1 cellular context compared by ENCODE assay signal in the genomic region with DNA sequence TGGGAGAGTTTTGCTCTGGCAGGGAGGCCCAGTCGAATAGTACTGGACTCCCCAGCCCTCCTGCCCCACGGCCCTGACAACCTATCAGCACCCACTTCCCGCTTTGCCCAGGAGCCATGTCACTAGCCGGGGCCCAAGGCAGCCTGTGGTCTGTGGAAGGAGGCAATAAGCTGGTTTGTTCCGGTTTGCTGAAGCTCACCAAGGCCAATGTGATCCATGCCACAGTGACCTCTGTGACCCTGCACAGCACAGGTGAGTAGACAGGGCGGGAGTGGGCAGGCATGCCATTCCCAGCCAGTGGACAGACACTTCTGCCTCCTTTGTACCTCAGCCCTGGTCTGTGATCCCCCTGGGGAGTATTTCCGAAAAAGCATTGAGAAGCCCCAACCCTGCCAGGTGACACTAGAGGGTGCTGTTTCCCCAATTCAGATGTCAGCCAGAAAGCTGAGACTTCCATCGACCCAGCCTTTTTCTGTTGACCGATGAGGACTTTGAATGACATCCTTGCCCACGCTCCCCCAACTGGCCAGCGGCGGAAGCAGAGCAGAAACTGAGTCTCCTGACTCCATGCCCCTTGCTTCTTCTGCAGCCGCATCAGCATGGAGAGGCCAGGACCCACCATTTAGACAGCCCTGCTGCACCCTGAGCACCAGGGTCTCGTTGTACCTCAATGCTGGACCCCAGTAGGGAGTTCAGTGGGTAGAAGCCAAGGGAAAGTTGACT.
A peak's percentile ranks its signal among the peaks of the same experiment; 100 is the strongest.
TF ChIP-seq lines count a peak whose summit lies in the region.

No MANE protein-coding gene starts in this region.

TF ChIP-seq in HepG2, 621 proteins besides CTCF, POLR2A, EP300 and RAD21 (continued from another document and continues in another):
- TF ChIP-seq, protein P1, sequence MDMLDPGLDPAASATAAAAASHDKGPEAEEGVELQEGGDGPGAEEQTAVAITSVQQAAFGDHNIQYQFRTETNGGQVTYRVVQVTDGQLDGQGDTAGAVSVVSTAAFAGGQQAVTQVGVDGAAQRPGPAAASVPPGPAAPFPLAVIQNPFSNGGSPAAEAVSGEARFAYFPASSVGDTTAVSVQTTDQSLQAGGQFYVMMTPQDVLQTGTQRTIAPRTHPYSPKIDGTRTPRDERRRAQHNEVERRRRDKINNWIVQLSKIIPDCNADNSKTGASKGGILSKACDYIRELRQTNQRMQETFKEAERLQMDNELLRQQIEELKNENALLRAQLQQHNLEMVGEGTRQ (IDR thresholded peaks at IDR 0.05; ENCODE audit: low read depth, low read length) = 0 out of 2 replicates have a peak, but pooled peaks have one; percentile 4
- TF ChIP-seq, protein P1 (CRISPR knock-in tag; IDR thresholded peaks at IDR 0.05; ENCODE audit: borderline replicate concordance) = no peak
- TF ChIP-seq PHF21A (CRISPR knock-in tag; IDR thresholded peaks at IDR 0.05) (peak; percentile 68; the same call in 1 of the 2 replicates), ZNF383 (CRISPR knock-in tag; IDR thresholded peaks at IDR 0.05; ENCODE audit: borderline replicate concordance) (no peak), SOX5 (CRISPR knock-in tag; IDR thresholded peaks at IDR 0.05; ENCODE audit: borderline replicate concordance) (peak; percentile 30; the same call in 1 of the 2 replicates), ZNF33B (CRISPR knock-in tag; IDR thresholded peaks at IDR 0.05) (peak; percentile 56; the same call in 1 of the 2 replicates), ZNF644 (CRISPR knock-in tag; IDR thresholded peaks at IDR 0.05; ENCODE audit: low read depth) (peak; percentile 55; the same call in 1 of the 2 replicates), ZNF556 (CRISPR knock-in tag; IDR thresholded peaks at IDR 0.05; ENCODE audit: borderline replicate concordance) (peak; percentile 80), RORA (CRISPR knock-in tag; IDR thresholded peaks at IDR 0.05) (no peak), ZFYVE20 (CRISPR knock-in tag; IDR thresholded peaks at IDR 0.05; ENCODE audit: borderline replicate concordance, low read depth) (no peak), REPIN1 (CRISPR knock-in tag; IDR thresholded peaks at IDR 0.05; ENCODE audit: borderline replicate concordance, low read depth) (peak; percentile 79; the same call in 1 of the 2 replicates), ETV5 (CRISPR knock-in tag; IDR thresholded peaks at IDR 0.05; ENCODE audit: borderline replicate concordance) (peak; percentile 29; the same call in 1 of the 2 replicates), TEAD3 (CRISPR knock-in tag; optimal IDR thresholded peaks at IDR 0.05; ENCODE audit: borderline replicate concordance) (peak; percentile 37), ZNF543 (CRISPR knock-in tag; IDR thresholded peaks at IDR 0.05) (no peak), ZBTB7B (CRISPR knock-in tag; IDR thresholded peaks at IDR 0.05) (peak; percentile 54; the same call in 1 of the 2 replicates), ZNF230 (CRISPR knock-in tag; IDR thresholded peaks at IDR 0.05) (peak; percentile 35; the same call in 1 of the 2 replicates), ZNF75D (CRISPR knock-in tag; IDR thresholded peaks at IDR 0.05; ENCODE audit: borderline replicate concordance) (no peak), MTF2 (CRISPR knock-in tag; IDR thresholded peaks at IDR 0.05; ENCODE audit: borderline replicate concordance) (peak; percentile 61; the same call in 1 of the 2 replicates), PAX8 (CRISPR knock-in tag; IDR thresholded peaks at IDR 0.05; ENCODE audit: borderline replicate concordance) (no peak), MEIS2 (CRISPR knock-in tag; IDR thresholded peaks at IDR 0.05) (peak; percentile 84; the same call in 1 of the 2 replicates), SALL1 (CRISPR knock-in tag; IDR thresholded peaks at IDR 0.05) (peak; percentile 73; the same call in 1 of the 2 replicates), FLYWCH1 (CRISPR knock-in tag; IDR thresholded peaks at IDR 0.05) (no peak), ZNF772 (CRISPR knock-in tag; IDR thresholded peaks at IDR 0.05) (no peak), NFATC3 (CRISPR knock-in tag; IDR thresholded peaks at IDR 0.05) (0 out of 2 replicates have a peak, but pooled peaks have one; percentile 51), ZNF331 (CRISPR knock-in tag; IDR thresholded peaks at IDR 0.05) (peak; percentile 58; the same call in 1 of the 2 replicates), THAP11 (CRISPR knock-in tag; IDR thresholded peaks at IDR 0.05) (peak; percentile 39; the same call in 1 of the 2 replicates), CEBPG (CRISPR knock-in tag; IDR thresholded peaks at IDR 0.05) (peak; percentile 46), SPEN (CRISPR knock-in tag; IDR thresholded peaks at IDR 0.05; ENCODE audit: low read depth) (peak; percentile 43; the same call in 1 of the 2 replicates), ZKSCAN8 (CRISPR knock-in tag; IDR thresholded peaks at IDR 0.05; ENCODE audit: borderline replicate concordance) (peak; percentile 15; the same call in 1 of the 2 replicates), ERF (CRISPR knock-in tag; IDR thresholded peaks at IDR 0.05) (0 out of 2 replicates have a peak, but pooled peaks have one; percentile 54), MED13 (CRISPR knock-in tag; IDR thresholded peaks at IDR 0.05) (no peak), NFYC (CRISPR knock-in tag; IDR thresholded peaks at IDR 0.05) (0 out of 2 replicates have a peak, but pooled peaks have one; percentile 24), ZNF274 (CRISPR knock-in tag; IDR thresholded peaks at IDR 0.05) (no peak), IRX3 (CRISPR knock-in tag; IDR thresholded peaks at IDR 0.05; ENCODE audit: borderline replicate concordance, low read depth) (no peak), POGZ (CRISPR knock-in tag; IDR thresholded peaks at IDR 0.05) (peak; percentile 58)
- TF ChIP-seq, protein P2, sequence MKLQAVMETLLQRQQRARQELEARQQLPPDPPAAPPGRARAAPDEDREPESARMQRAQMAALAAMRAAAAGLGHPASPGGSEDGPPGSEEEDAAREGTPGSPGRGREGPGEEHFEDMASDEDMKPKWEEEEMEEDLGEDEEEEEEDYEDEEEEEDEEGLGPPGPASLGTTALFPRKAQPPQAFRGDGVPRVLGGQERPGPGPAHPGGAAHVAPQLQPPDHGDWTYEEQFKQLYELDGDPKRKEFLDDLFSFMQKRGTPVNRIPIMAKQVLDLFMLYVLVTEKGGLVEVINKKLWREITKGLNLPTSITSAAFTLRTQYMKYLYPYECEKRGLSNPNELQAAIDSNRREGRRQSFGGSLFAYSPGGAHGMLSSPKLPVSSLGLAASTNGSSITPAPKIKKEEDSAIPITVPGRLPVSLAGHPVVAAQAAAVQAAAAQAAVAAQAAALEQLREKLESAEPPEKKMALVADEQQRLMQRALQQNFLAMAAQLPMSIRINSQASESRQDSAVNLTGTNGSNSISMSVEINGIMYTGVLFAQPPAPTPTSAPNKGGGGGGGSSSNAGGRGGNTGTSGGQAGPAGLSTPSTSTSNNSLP (IDR thresholded peaks at IDR 0.05; ENCODE audit: low read depth, low read length) = peak; percentile 76; the same call in 1 of the 2 replicates
- TF ChIP-seq, protein P3, sequence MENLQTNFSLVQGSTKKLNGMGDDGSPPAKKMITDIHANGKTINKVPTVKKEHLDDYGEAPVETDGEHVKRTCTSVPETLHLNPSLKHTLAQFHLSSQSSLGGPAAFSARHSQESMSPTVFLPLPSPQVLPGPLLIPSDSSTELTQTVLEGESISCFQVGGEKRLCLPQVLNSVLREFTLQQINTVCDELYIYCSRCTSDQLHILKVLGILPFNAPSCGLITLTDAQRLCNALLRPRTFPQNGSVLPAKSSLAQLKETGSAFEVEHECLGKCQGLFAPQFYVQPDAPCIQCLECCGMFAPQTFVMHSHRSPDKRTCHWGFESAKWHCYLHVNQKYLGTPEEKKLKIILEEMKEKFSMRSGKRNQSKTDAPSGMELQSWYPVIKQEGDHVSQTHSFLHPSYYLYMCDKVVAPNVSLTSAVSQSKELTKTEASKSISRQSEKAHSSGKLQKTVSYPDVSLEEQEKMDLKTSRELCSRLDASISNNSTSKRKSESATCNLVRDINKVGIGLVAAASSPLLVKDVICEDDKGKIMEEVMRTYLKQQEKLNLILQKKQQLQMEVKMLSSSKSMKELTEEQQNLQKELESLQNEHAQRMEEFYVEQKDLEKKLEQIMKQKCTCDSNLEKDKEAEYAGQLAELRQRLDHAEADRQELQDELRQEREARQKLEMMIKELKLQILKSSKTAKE (CRISPR knock-in tag; IDR thresholded peaks at IDR 0.05; ENCODE audit: borderline replicate concordance) = no peak
- TF ChIP-seq, protein P4, sequence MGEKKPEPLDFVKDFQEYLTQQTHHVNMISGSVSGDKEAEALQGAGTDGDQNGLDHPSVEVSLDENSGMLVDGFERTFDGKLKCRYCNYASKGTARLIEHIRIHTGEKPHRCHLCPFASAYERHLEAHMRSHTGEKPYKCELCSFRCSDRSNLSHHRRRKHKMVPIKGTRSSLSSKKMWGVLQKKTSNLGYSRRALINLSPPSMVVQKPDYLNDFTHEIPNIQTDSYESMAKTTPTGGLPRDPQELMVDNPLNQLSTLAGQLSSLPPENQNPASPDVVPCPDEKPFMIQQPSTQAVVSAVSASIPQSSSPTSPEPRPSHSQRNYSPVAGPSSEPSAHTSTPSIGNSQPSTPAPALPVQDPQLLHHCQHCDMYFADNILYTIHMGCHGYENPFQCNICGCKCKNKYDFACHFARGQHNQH (CRISPR knock-in tag; IDR thresholded peaks at IDR 0.05) = peak; percentile 71
- TF ChIP-seq, protein P5, sequence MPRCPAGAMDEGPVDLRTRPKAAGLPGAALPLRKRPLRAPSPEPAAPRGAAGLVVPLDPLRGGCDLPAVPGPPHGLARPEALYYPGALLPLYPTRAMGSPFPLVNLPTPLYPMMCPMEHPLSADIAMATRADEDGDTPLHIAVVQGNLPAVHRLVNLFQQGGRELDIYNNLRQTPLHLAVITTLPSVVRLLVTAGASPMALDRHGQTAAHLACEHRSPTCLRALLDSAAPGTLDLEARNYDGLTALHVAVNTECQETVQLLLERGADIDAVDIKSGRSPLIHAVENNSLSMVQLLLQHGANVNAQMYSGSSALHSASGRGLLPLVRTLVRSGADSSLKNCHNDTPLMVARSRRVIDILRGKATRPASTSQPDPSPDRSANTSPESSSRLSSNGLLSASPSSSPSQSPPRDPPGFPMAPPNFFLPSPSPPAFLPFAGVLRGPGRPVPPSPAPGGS (CRISPR knock-in tag; IDR thresholded peaks at IDR 0.05) = no peak
- TF ChIP-seq, protein P6, sequence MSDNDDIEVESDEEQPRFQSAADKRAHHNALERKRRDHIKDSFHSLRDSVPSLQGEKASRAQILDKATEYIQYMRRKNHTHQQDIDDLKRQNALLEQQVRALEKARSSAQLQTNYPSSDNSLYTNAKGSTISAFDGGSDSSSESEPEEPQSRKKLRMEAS (IDR thresholded peaks at IDR 0.05) = peak; percentile 51; the same call in 1 of the 2 replicates
- TF ChIP-seq, protein P7, sequence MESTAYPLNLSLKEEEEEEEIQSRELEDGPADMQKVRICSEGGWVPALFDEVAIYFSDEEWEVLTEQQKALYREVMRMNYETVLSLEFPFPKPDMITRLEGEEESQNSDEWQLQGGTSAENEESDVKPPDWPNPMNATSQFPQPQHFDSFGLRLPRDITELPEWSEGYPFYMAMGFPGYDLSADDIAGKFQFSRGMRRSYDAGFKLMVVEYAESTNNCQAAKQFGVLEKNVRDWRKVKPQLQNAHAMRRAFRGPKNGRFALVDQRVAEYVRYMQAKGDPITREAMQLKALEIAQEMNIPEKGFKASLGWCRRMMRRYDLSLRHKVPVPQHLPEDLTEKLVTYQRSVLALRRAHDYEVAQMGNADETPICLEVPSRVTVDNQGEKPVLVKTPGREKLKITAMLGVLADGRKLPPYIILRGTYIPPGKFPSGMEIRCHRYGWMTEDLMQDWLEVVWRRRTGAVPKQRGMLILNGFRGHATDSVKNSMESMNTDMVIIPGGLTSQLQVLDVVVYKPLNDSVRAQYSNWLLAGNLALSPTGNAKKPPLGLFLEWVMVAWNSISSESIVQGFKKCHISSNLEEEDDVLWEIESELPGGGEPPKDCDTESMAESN (CRISPR knock-in tag; conservative IDR thresholded peaks at IDR 0.05) = peak; percentile 65; the same call in 1 of the 2 replicates
- TF ChIP-seq, protein P8, sequence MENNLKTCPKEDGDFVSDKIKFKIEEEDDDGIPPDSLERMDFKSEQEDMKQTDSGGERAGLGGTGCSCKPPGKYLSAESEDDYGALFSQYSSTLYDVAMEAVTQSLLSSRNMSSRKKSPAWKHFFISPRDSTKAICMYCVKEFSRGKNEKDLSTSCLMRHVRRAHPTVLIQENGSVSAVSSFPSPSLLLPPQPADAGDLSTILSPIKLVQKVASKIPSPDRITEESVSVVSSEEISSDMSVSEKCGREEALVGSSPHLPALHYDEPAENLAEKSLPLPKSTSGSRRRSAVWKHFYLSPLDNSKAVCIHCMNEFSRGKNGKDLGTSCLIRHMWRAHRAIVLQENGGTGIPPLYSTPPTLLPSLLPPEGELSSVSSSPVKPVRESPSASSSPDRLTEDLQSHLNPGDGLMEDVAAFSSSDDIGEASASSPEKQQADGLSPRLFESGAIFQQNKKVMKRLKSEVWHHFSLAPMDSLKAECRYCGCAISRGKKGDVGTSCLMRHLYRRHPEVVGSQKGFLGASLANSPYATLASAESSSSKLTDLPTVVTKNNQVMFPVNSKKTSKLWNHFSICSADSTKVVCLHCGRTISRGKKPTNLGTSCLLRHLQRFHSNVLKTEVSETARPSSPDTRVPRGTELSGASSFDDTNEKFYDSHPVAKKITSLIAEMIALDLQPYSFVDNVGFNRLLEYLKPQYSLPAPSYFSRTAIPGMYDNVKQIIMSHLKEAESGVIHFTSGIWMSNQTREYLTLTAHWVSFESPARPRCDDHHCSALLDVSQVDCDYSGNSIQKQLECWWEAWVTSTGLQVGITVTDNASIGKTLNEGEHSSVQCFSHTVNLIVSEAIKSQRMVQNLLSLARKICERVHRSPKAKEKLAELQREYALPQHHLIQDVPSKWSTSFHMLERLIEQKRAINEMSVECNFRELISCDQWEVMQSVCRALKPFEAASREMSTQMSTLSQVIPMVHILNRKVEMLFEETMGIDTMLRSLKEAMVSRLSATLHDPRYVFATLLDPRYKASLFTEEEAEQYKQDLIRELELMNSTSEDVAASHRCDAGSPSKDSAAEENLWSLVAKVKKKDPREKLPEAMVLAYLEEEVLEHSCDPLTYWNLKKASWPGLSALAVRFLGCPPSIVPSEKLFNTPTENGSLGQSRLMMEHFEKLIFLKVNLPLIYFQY (CRISPR knock-in tag; IDR thresholded peaks at IDR 0.05; ENCODE audit: borderline replicate concordance) = peak; percentile 70; the same call in 1 of the 2 replicates
- TF ChIP-seq, protein P9, sequence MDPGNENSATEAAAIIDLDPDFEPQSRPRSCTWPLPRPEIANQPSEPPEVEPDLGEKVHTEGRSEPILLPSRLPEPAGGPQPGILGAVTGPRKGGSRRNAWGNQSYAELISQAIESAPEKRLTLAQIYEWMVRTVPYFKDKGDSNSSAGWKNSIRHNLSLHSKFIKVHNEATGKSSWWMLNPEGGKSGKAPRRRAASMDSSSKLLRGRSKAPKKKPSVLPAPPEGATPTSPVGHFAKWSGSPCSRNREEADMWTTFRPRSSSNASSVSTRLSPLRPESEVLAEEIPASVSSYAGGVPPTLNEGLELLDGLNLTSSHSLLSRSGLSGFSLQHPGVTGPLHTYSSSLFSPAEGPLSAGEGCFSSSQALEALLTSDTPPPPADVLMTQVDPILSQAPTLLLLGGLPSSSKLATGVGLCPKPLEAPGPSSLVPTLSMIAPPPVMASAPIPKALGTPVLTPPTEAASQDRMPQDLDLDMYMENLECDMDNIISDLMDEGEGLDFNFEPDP (CRISPR knock-in tag; conservative IDR thresholded peaks at IDR 0.05) = no peak
